In the genomic region with DNA sequence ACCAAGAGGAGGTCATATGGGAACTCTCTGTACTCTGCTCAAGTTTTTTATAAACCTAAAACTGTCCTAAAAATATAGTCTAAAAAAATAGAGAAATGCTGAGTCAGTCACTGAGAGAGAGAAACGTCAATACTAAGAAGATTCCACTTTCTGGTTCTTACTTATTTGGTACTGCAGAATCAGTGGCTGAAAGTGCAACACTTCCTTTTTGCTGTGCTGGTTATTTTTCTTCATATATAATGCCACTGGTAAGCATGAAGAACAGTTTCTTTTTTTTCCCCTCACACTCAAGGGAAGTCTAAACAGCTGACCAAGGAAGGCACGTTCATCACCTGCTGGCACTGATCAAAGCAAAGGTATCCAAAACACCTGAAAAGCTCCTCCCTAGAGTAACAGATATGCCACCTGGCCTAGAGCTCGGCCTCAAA, we compare ENCODE assay signal across 9 cellular contexts. TPM values are rescaled to one million over a fixed set of nuclear protein-coding genes. Genes with fewer than 3 reads are reported as not detected.
DNase-seq lines count a peak whose midpoint lies in the region; ATAC-seq, FAIRE-seq and TF ChIP-seq lines count a peak whose summit lies in the region.
"Had no signal": no experiment of that assay in that cellular context is flagged by ENCODE, and none has a peak within 500 bp of the region (broad histone marks: within the 10 kb centered on the region; RNA-seq: fewer than 3 reads in every experiment).

No MANE protein-coding gene starts in this region.

- no peaks in the 10 kb centered on the region for H3K36me3 ChIP-seq in OCI-LY1 (ENCODE audit: insufficient read depth, low read length)
- no peaks in the 10 kb centered on the region for H3K36me3 ChIP-seq in CD4-positive, alpha-beta memory T cell (ENCODE audit: insufficient read depth, low read length)

- no peaks in the 10 kb centered on the region for H3K9me3 Mint-ChIP-seq in neural crest cell
- H3K9me3 Mint-ChIP-seq in CD4-positive, alpha-beta memory T cell = no peaks in the 10 kb centered on the region

- H3K9me3 ChIP-seq in OCI-LY1 (ENCODE audit: low read length) = no peaks in the 10 kb centered on the region
- H3K9me3 ChIP-seq in CD4-positive, alpha-beta memory T cell (ENCODE audit: control insufficient read depth in 1 of 2, low read length in 2 of 2) = no peaks in the 10 kb centered on the region

- no peak overlapping the region for H3K4me3 ChIP-seq in OCI-LY1 (ENCODE audit: low read depth, low read length, poor library complexity, severe bottlenecking)
- H3K4me3 ChIP-seq in CD4-positive, alpha-beta memory T cell (ENCODE audit: low read length in 2 of 2) = no peak overlapping the region

- no peak overlapping the region for H3K9ac ChIP-seq in OCI-LY1 (ENCODE audit: low read length)

- H3K4me1 Mint-ChIP-seq in neural crest cell = peaks cover 5% of the 10 kb centered on the region
- H3K4me1 Mint-ChIP-seq in CD4-positive, alpha-beta memory T cell = peaks cover 0 to 7% (median 3%) of the 10 kb centered on the region in 4 donors

- DNase-seq in neural crest cell (ENCODE audit: low read depth, low spot score) = no peak
- DNase-seq in HTR-8/SVneo (ENCODE audit: insufficient read length, low spot score) = no peak
- DNase-seq in HCEC 1CT = no peak
- DNase-seq in CD4-positive, alpha-beta memory T cell = no peak
- DNase-seq in AG08395 (ENCODE audit: low spot score) = no peak

- H3K9me2 ChIP-seq in OCI-LY1 (ENCODE audit: low read depth, low read length) = no peaks in the 10 kb centered on the region

- H3K36me3 Mint-ChIP-seq in neural crest cell (ENCODE audit: low read depth) = no peaks in the 10 kb centered on the region
- peaks cover 8 to 14% of the 10 kb centered on the region in 2 donors for H3K36me3 Mint-ChIP-seq in CD4-positive, alpha-beta memory T cell

- H3K4me2 ChIP-seq in OCI-LY1 (ENCODE audit: low read length) = no peak overlapping the region

- CTCF ChIA-PET in CD4-positive, alpha-beta memory T cell (lab: Charles Lee; ENCODE audit: partially characterized antibody) = no interaction called here

- no peaks in the 10 kb centered on the region for H3K79me2 ChIP-seq in OCI-LY1 (ENCODE audit: insufficient read depth, low read length)

- peak overlapping the region; percentile 27 for H3K27ac ChIP-seq in OCI-LY1 (ENCODE audit: low read depth, low read length, poor library complexity, severe bottlenecking)
- H3K27ac ChIP-seq in CD4-positive, alpha-beta memory T cell (ENCODE audit: low read depth, low read length) = no peak overlapping the region
- H3K27ac ChIP-seq: VCaP had no signal

- no peak overlapping the region for H3K4me3 Mint-ChIP-seq in neural crest cell
- H3K4me3 Mint-ChIP-seq in CD4-positive, alpha-beta memory T cell = no peak overlapping the region

- no peak for FAIRE-seq in HTR-8/SVneo (lab: Jason Lieb, UNC)

- intact Hi-C loops in CD4-positive, alpha-beta memory T cell (cut with micrococcal nuclease) = no loop called here

- H3K27ac Mint-ChIP-seq in neural crest cell (ENCODE audit: unreplicated experiment) = peak overlapping the region; percentile 10
- peak overlapping the region in 3 of 7 donors; percentile 19 to 66 (median 23) for H3K27ac Mint-ChIP-seq in CD4-positive, alpha-beta memory T cell

- no peak overlapping the region for H2AFZ ChIP-seq in OCI-LY1 (ENCODE audit: low read length)

- POLR2A ChIA-PET in CD4-positive, alpha-beta memory T cell (lab: Charles Lee; ENCODE audit: partially characterized antibody) = no interaction called here

- TF ChIP-seq CTCF in OCI-LY1 (IDR thresholded peaks at IDR 0.05; ENCODE audit: low read length) (no peak), neural crest cell (conservative IDR thresholded peaks at IDR 0.05) (no peak)

- ATAC-seq in GM18867 (IDR thresholded peaks at IDR 0.05; ENCODE audit: unreplicated experiment) (peak; percentile 87), GM21717 (IDR thresholded peaks at IDR 0.05; ENCODE audit: unreplicated experiment) (peak; percentile 90)

- H3K27me3 Mint-ChIP-seq in neural crest cell (ENCODE audit: low read depth) = no peaks in the 10 kb centered on the region
- H3K27me3 Mint-ChIP-seq in CD4-positive, alpha-beta memory T cell = no peaks in the 10 kb centered on the region

- H3F3A ChIP-seq in OCI-LY1 (ENCODE audit: insufficient read depth, low read length) = no peaks in the 10 kb centered on the region

- peaks cover 10% of the 10 kb centered on the region for H3K4me1 ChIP-seq in OCI-LY1 (ENCODE audit: insufficient read depth, low read length, severe bottlenecking)
- no peaks in the 10 kb centered on the region for H3K4me1 ChIP-seq in CD4-positive, alpha-beta memory T cell (ENCODE audit: insufficient read depth, low read length)

- no peaks in the 10 kb centered on the region for H3K27me3 ChIP-seq in OCI-LY1 (ENCODE audit: insufficient read depth, low read length)
- H3K27me3 ChIP-seq in CD4-positive, alpha-beta memory T cell (ENCODE audit: insufficient read depth, low read length) = no peaks in the 10 kb centered on the region

- no peaks in the 10 kb centered on the region for H4K20me1 ChIP-seq in OCI-LY1 (ENCODE audit: insufficient read depth, low read length)

RNA-seq across cellular contexts. Expression of a gene that starts 44.3 kb away (rescaled TPM):
- total RNA-seq in neural crest cell = 1.6 and 2.0 TPM in 2 replicates
- total RNA-seq in CD4-positive, alpha-beta memory T cell = 10 to 100 TPM; 51.6 to 51.9 TPM
- 10 to 100 TPM; 43.3 to 80.1 TPM for polyA plus RNA-seq in CD4-positive, alpha-beta memory T cell

Comparison
In these comparisons a context has a peak if more than half of its experiments do, and no peak if none do; other contexts are left out.
1. RNA of a gene that starts 44.3 kb away (total RNA-seq): 51.6 to 51.9 TPM in CD4-positive, alpha-beta memory T cell; 1.6 to 2.0 TPM in neural crest cell; every median in the first group is over 10 times any median in the second.